ENCODE assay signal across 9 cellular contexts in the genomic region with DNA sequence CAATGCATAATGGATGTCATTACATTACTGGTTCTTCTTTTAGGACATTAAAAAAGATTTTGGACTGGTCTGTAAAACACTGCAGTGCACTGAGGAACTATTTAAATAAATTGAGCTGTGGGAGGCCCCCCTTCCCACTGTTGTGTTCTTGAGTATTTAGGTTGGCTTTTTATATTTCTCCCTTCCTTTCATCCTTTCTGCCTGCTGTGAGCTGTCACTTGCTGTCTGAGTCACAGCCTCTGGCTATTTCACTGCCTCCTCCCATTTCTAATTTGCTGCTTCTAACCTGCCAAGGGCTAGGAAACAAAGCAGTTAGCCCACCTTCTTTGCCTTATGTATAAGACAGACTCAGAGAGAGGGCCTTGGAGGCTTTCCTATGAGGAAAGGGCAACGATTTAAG.
A peak's percentile ranks its signal among the peaks of the same experiment; 100 is the strongest.
DNase-seq lines count a peak whose midpoint lies in the region; ATAC-seq, FAIRE-seq and TF ChIP-seq lines count a peak whose summit lies in the region.
"Had no signal": no experiment of that assay in that cellular context is flagged by ENCODE, and none has a peak within 500 bp of the region (broad histone marks: within the 10 kb centered on the region; RNA-seq: fewer than 3 reads in every experiment).

No MANE protein-coding gene starts in this region.

- CTCF ChIA-PET in K562 (lab: Yijun Ruan, JAX; ENCODE audit: low intra/inter-chr PET ratio), result interaction anchor here (0.6 kb wide), 1 partner anchor 9 kb away, joined by 3 read pairs; no protein-coding TSS in a partner anchor
- CTCF ChIA-PET in activated CD4-positive, alpha-beta memory T cell treated with anti-CD3 and anti-CD28 coated beads, Interleukin-2, amount 10 ng/mL, durations not matched to agents 7 days and 5 days (lab: Charles Lee), result no interaction called here

- H3K27me3 ChIP-seq in MG63 (no peaks in the 10 kb centered on the region), K562 (ENCODE audit: control insufficient read depth in 2 of 2, insufficient read depth in 2 of 2, low read length in 2 of 2) (no peaks in the 10 kb centered on the region), right cardiac atrium (ENCODE audit: control insufficient read depth, insufficient read depth) (no peaks in the 10 kb centered on the region)

- H3K79me2 ChIP-seq in K562 (ENCODE audit: control insufficient read depth, insufficient read depth, low read length), result no peaks in the 10 kb centered on the region

- intact Hi-C loops in K562 (cut with micrococcal nuclease) (no loop called here), right cardiac atrium (cut with DNase I) (no loop called here)

- no peak overlapping the region for H3K4me3 ChIP-seq in MG63
- H3K4me3 ChIP-seq in K562, result no peak overlapping the region
- H3K4me3 ChIP-seq in right cardiac atrium (ENCODE audit: low read length), result no peak overlapping the region
- H3K4me3 ChIP-seq: psoas muscle had no signal

- no peaks in the 10 kb centered on the region for H3K4me1 Mint-ChIP-seq in activated CD4-positive, alpha-beta memory T cell treated with anti-CD3 and anti-CD28 coated beads, Interleukin-2, amount 10 ng/mL, durations not matched to agents 7 days and 5 days

- TF ChIP-seq RAD21 in K562 (CRISPR knock-in tag; conservative IDR thresholded peaks at IDR 0.05 in 1 of 2, IDR thresholded peaks at IDR 0.05 in 1 of 2), result no peak

- H3K9ac ChIP-seq in K562 (ENCODE audit: insufficient read depth in 1 of 2, low read depth in 2 of 2, low read length in 2 of 2), result no peak overlapping the region

- no peak for TF ChIP-seq POLR2A in K562 (conservative IDR thresholded peaks at IDR 0.05)

- DNase-seq in GDM1 (lab: John Stamatoyannopoulos, UW), result peak; percentile 5
- DNase-seq in MG63, result peak; percentile 38
- DNase-seq in K562 (ENCODE audit: extremely low read depth in 1 of 4, low spot score in 3 of 4), result no peak
- peak; percentile 14 for DNase-seq in myocyte (ENCODE audit: low read depth)
- DNase-seq in activated CD4-positive, alpha-beta memory T cell treated with anti-CD3 and anti-CD28 coated beads, Interleukin-2, amount 10 ng/mL, durations not matched to agents 7 days and 5 days, result no peak
- DNase-seq in stimulated activated CD4-positive, alpha-beta T cell treated with anti-CD3 and anti-CD28 coated beads, Interleukin-2, amount 100 ng/mL, for 24 hours, result no peak
- DNase-seq in right cardiac atrium, result no peak
- no peak for DNase-seq in GM13976 (ENCODE audit: low spot score)
- DNase-seq: psoas muscle had no signal

- no peak overlapping the region for H3K4me3 Mint-ChIP-seq in activated CD4-positive, alpha-beta memory T cell treated with anti-CD3 and anti-CD28 coated beads, Interleukin-2, amount 10 ng/mL, durations not matched to agents 7 days and 5 days

- no TSS peak for BruUV-seq in K562 (replicated peaks; lab: Mats Ljungman, UMichigan)

- H3K4me1 ChIP-seq in K562 (replicated peaks in 1 of 2; ENCODE audit: control insufficient read depth in 2 of 2, insufficient read depth in 2 of 2, low read length in 2 of 2) (no peaks in the 10 kb centered on the region; a peak in 2 of 5 replicates), right cardiac atrium (ENCODE audit: control insufficient read depth, insufficient read depth, low read length) (no peaks in the 10 kb centered on the region)
- H3K4me1 ChIP-seq: psoas muscle had no signal

- peak overlapping the region; percentile 62 for H2AFZ ChIP-seq in K562 (ENCODE audit: low read depth, low read length)

- POLR2A ChIA-PET in K562 (lab: Yijun Ruan, JAX), result interaction anchor here (1.3 to 2.4 kb wide), 2 partner anchors 10 to 15 kb away, joined by 3 to 9 read pairs; no protein-coding TSS in a partner anchor
- POLR2A ChIA-PET in activated CD4-positive, alpha-beta memory T cell treated with anti-CD3 and anti-CD28 coated beads, Interleukin-2, amount 10 ng/mL, durations not matched to agents 7 days and 5 days (lab: Charles Lee), result no interaction called here

- peaks cover 14% of the 10 kb centered on the region for H3K27me3 Mint-ChIP-seq in activated CD4-positive, alpha-beta memory T cell treated with anti-CD3 and anti-CD28 coated beads, Interleukin-2, amount 10 ng/mL, durations not matched to agents 7 days and 5 days

- H3K27ac ChIP-seq in K562 (ENCODE audit: extremely low read depth, low read depth, low read length), result 0 out of 3 replicates have a peak overlapping the region, but pooled peaks have one; percentile 28
- H3K27ac ChIP-seq in right cardiac atrium (ENCODE audit: low read length), result no peak overlapping the region
- H3K27ac ChIP-seq: psoas muscle had no signal

- TF ChIP-seq CTCF in K562 (IDR thresholded peaks at IDR 0.05 in 2 of 3, conservative IDR thresholded peaks at IDR 0.05 in 1 of 3; ENCODE audit: insufficient read depth in 2 of 3, low read depth in 1 of 3, low read length in 3 of 3), result no peak
- TF ChIP-seq CTCF in GM13976 (IDR thresholded peaks at IDR 0.05; ENCODE audit: borderline replicate concordance, control extremely low read depth, extremely low read depth, insufficient read depth, missing control alignments), result no peak

- H4K20me1 ChIP-seq in K562 (replicated peaks; ENCODE audit: control insufficient read depth, insufficient read depth, low read length), result no peaks in the 10 kb centered on the region

- FAIRE-seq in K562 (lab: Jason Lieb, UNC), result peak; percentile 63

- in situ Hi-C loops in K562 (cut with MboI) (no loop called here), GM13976 (cut with MboI; ENCODE audit: low sequenced_read_pairs, unreplicated experiment) (no loop called here)

- H3K9me1 ChIP-seq in K562 (ENCODE audit: control insufficient read depth, insufficient read depth, low read length), result no peaks in the 10 kb centered on the region

- WGBS in K562 (ENCODE audit: insufficient coverage, low coverage, missing lambda C conversion rate), result 0% methylated on average over 1 of the region's 1 CpG
- WGBS in right cardiac atrium, result 49% methylated on average over 1 of the region's 1 CpG

- H3K4me2 ChIP-seq in K562 (ENCODE audit: insufficient read depth, low read length), result no peak overlapping the region

- H3K9me3 ChIP-seq in MG63, result 0 out of 2 replicates have a peak, but pooled peaks cover 2% of the 10 kb centered on the region
- H3K9me3 ChIP-seq in K562 (replicated peaks; ENCODE audit: control insufficient read depth, insufficient read depth, low read depth, low read length), result no peaks in the 10 kb centered on the region
- H3K9me3 ChIP-seq in right cardiac atrium (ENCODE audit: control insufficient read depth, low read length), result no peaks in the 10 kb centered on the region
- H3K9me3 ChIP-seq: psoas muscle had no signal

- H3K36me3 Mint-ChIP-seq in activated CD4-positive, alpha-beta memory T cell treated with anti-CD3 and anti-CD28 coated beads, Interleukin-2, amount 10 ng/mL, durations not matched to agents 7 days and 5 days (ENCODE audit: low read depth), result peaks cover 2% of the 10 kb centered on the region

- ATAC-seq in K562 (peak; percentile 79), right cardiac atrium (no peak)
- ATAC-seq: psoas muscle had no signal

- peaks cover 4% of the 10 kb centered on the region for H3K9me3 Mint-ChIP-seq in activated CD4-positive, alpha-beta memory T cell treated with anti-CD3 and anti-CD28 coated beads, Interleukin-2, amount 10 ng/mL, durations not matched to agents 7 days and 5 days

- H3K27ac Mint-ChIP-seq in activated CD4-positive, alpha-beta memory T cell treated with anti-CD3 and anti-CD28 coated beads, Interleukin-2, amount 10 ng/mL, durations not matched to agents 7 days and 5 days, result no peak overlapping the region

- no peak for TF ChIP-seq EP300 in K562 (IDR thresholded peaks at IDR 0.05; ENCODE audit: low read length)

- H3K36me3 ChIP-seq in MG63 (no peaks in the 10 kb centered on the region), K562 (ENCODE audit: control insufficient read depth, insufficient read depth, low read length) (no peaks in the 10 kb centered on the region)

TF ChIP-seq in K562, 482 proteins besides CTCF, POLR2A, EP300 and RAD21 (continues in another document):
- no peak for TF ChIP-seq HCFC1 (IDR thresholded peaks at IDR 0.05; ENCODE audit: low read depth, low read length)
- TF ChIP-seq MTA2 (IDR thresholded peaks at IDR 0.05; ENCODE audit: low read depth), result no peak
- TF ChIP-seq MEIS2 (IDR thresholded peaks at IDR 0.05; ENCODE audit: partially characterized antibody), result peak; percentile 10
- TF ChIP-seq DPF2 (IDR thresholded peaks at IDR 0.05), result 0 out of 2 replicates have a peak, but pooled peaks have one; percentile 21
- TF ChIP-seq MECOM (CRISPR knock-in tag; IDR thresholded peaks at IDR 0.05), result no peak
- TF ChIP-seq JUND (IDR thresholded peaks at IDR 0.05; ENCODE audit: borderline replicate concordance, low read depth, low read length), result peak; percentile 51; the same call in 1 of the 2 replicates
- TF ChIP-seq JUND (tag; IDR thresholded peaks at IDR 0.05; ENCODE audit: borderline replicate concordance, low read depth, low read length), result no peak
- no peak for TF ChIP-seq JUNB (CRISPR knock-in tag; conservative IDR thresholded peaks at IDR 0.05)
- TF ChIP-seq, protein P1, sequence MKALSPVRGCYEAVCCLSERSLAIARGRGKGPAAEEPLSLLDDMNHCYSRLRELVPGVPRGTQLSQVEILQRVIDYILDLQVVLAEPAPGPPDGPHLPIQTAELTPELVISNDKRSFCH (CRISPR knock-in tag; IDR thresholded peaks at IDR 0.05), result no peak
- TF ChIP-seq, protein P1 (tag; IDR thresholded peaks at IDR 0.05), result no peak
- no peak for TF ChIP-seq RBM15 (IDR thresholded peaks at IDR 0.05; ENCODE audit: insufficient read depth, low read length)
- TF ChIP-seq, protein P2, sequence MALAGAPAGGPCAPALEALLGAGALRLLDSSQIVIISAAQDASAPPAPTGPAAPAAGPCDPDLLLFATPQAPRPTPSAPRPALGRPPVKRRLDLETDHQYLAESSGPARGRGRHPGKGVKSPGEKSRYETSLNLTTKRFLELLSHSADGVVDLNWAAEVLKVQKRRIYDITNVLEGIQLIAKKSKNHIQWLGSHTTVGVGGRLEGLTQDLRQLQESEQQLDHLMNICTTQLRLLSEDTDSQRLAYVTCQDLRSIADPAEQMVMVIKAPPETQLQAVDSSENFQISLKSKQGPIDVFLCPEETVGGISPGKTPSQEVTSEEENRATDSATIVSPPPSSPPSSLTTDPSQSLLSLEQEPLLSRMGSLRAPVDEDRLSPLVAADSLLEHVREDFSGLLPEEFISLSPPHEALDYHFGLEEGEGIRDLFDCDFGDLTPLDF (CRISPR knock-in tag; IDR thresholded peaks at IDR 0.05), result no peak
- TF ChIP-seq ZFPM2 (CRISPR knock-in tag; IDR thresholded peaks at IDR 0.05), result no peak
- TF ChIP-seq FOSL1 (tag; conservative IDR thresholded peaks at IDR 0.05), result peak; percentile 52

Comparison
In these comparisons a context has a peak if more than half of its experiments do, and no peak if none do; other contexts are left out.
1. DNase-seq: peak in GDM1 (single experiment), MG63 (single experiment) and myocyte (single experiment); none in K562 (0 of 4), activated CD4-positive, alpha-beta memory T cell treated with anti-CD3 and anti-CD28 coated beads, Interleukin-2, amount 10 ng/mL, durations not matched to agents 7 days and 5 days (single experiment), stimulated activated CD4-positive, alpha-beta T cell treated with anti-CD3 and anti-CD28 coated beads, Interleukin-2, amount 100 ng/mL, for 24 hours (0 of 2), right cardiac atrium (0 of 3) and GM13976 (single experiment).